ENCODE assay signal across 20 cellular contexts in the genomic region with DNA sequence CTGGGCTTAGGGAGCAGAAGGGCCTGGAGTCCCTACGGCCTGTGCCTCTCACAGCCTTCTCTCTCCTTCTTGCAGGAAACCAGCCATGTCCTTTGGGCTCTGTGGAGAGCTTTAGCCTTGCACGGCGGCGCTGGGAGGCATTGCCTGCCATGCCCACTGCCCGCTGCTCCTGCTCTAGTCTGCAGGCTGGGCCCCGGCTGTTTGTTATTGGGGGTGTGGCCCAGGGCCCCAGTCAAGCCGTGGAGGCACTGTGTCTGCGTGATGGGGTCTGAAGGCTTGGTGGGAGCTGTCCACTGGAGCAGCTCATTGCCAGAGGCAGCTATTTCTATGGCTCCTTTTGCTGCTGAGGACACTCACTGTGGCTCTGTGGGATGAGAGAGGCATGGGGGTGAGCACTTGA. TPM values are rescaled to one million over a fixed set of nuclear protein-coding genes. Genes with fewer than 3 reads are reported as not detected.
"Had no signal": no experiment of that assay in that cellular context is flagged by ENCODE, and none has a peak within 500 bp of the region (broad histone marks: within the 10 kb centered on the region; RNA-seq: fewer than 3 reads in every experiment).

No MANE protein-coding gene starts in this region.

- H3K4me1 ChIP-seq: colonic mucosa, foreskin keratinocyte had no signal

- H3K27me3 ChIP-seq: colonic mucosa, foreskin keratinocyte, hepatocyte, spleen, testis, tibial nerve, upper lobe of right lung, vagina had no signal

- H3K27ac ChIP-seq: colonic mucosa, foreskin keratinocyte, hepatocyte, spleen, testis, tibial nerve, upper lobe of right lung, vagina had no signal

- H2AFZ ChIP-seq: hepatocyte had no signal

- DNase-seq: colonic mucosa; dermis blood vessel endothelial cell; erythroblast; foreskin keratinocyte; kidney; left colon; naive thymus-derived CD4-positive, alpha-beta T cell; psoas muscle; retina; spleen; stimulated activated CD4-positive, alpha-beta T cell treated with anti-CD3 and anti-CD28 coated beads, Interleukin-2, amount 100 ng/mL, for 24 hours; stimulated activated CD4-positive, alpha-beta T cell treated with anti-CD3 and anti-CD28 coated beads, Interleukin-4, amount 100 ng/mL, for 4 hours; stimulated activated naive B cell treated with anti-CD40 and anti-IgM and Interleukin-4, amounts not matched to agents 10 μg/mL and 1 μg/mL and 100 μg/mL, for 72 hours; stimulated activated naive CD8-positive, alpha-beta T cell treated with anti-CD3 and anti-CD28 coated beads, Interleukin-15, amount 100 ng/mL, for 72 hours; testis; upper lobe of right lung had no signal

- H3K36me3 Mint-ChIP-seq: stimulated activated naive B cell treated with anti-CD40 and anti-IgM and Interleukin-4, amounts not matched to agents 10 μg/mL and 1 μg/mL and 100 μg/mL, for 72 hours had no signal

- H3K36me3 ChIP-seq: colonic mucosa had no signal

- H3K4me3 ChIP-seq: colonic mucosa, hepatocyte, psoas muscle, spleen, testis, tibial nerve, upper lobe of right lung, vagina had no signal

- H3K4me3 Mint-ChIP-seq: naive thymus-derived CD4-positive, alpha-beta T cell; stimulated activated naive B cell treated with anti-CD40 and anti-IgM and Interleukin-4, amounts not matched to agents 10 μg/mL and 1 μg/mL and 100 μg/mL, for 72 hours; stimulated activated naive CD8-positive, alpha-beta T cell treated with anti-CD3 and anti-CD28 coated beads, Interleukin-15, amount 100 ng/mL, for 72 hours had no signal

- H3K27ac Mint-ChIP-seq: stimulated activated naive B cell treated with anti-CD40 and anti-IgM and Interleukin-4, amounts not matched to agents 10 μg/mL and 1 μg/mL and 100 μg/mL, for 72 hours; stimulated activated naive CD8-positive, alpha-beta T cell treated with anti-CD3 and anti-CD28 coated beads, Interleukin-15, amount 100 ng/mL, for 72 hours had no signal

- ATAC-seq: foreskin keratinocyte; left colon; naive thymus-derived CD4-positive, alpha-beta T cell; psoas muscle; sciatic nerve; stimulated activated naive B cell treated with anti-CD40 and anti-IgM and Interleukin-4, amounts not matched to agents 10 μg/mL and 1 μg/mL and 100 μg/mL, for 72 hours; stimulated activated naive CD8-positive, alpha-beta T cell treated with anti-CD3 and anti-CD28 coated beads, Interleukin-15, amount 100 ng/mL, for 72 hours; upper lobe of right lung had no signal

- H3K9me3 ChIP-seq: colonic mucosa, psoas muscle, spleen, testis, tibial nerve, upper lobe of right lung, vagina had no signal

- H3K9me3 Mint-ChIP-seq: naive thymus-derived CD4-positive, alpha-beta T cell; stimulated activated naive B cell treated with anti-CD40 and anti-IgM and Interleukin-4, amounts not matched to agents 10 μg/mL and 1 μg/mL and 100 μg/mL, for 72 hours; stimulated activated naive CD8-positive, alpha-beta T cell treated with anti-CD3 and anti-CD28 coated beads, Interleukin-15, amount 100 ng/mL, for 72 hours had no signal

- H3K4me2 ChIP-seq: hepatocyte had no signal

RNA-seq across cellular contexts. Expression of a gene that starts 42.7 kb away (rescaled TPM):
- polyA plus RNA-seq: naive thymus-derived CD4-positive, alpha-beta T cell had no signal
